Comparison of ENCODE assay signal across 8 cellular contexts in the genomic region with DNA sequence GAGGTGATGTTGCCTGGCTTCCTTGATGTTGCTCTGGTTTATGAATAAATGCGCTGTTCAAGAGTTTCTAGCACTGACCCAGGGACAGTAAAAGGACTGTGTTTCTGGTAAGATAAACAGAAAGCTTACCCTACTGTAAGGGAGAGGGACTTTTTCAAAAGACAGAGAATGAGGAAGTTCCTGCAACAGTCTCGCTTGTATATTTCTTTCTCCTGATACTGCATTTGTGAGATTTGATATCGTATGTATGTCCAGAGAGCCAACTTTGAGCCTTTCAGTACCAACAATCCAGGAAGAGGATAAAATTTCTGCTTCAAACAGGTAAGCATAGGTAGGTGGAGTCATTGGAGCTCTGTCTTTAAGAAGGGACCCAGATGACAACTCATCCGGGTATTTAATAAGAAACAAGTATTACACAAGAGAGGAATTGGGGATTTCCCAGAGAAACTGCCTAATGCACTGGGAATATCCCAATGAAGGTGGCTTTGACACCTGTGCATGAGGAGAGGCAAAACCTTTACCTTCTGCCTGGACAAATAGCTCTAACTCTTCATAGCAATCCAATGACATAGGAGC. TPM values are rescaled to one million over a fixed set of nuclear protein-coding genes. Genes with fewer than 3 reads are reported as not detected.
DNase-seq lines count a peak whose midpoint lies in the region; ATAC-seq, FAIRE-seq and TF ChIP-seq lines count a peak whose summit lies in the region.
"Had no signal": no experiment of that assay in that cellular context is flagged by ENCODE, and none has a peak within 500 bp of the region (broad histone marks: within the 10 kb centered on the region; RNA-seq: fewer than 3 reads in every experiment).

No MANE protein-coding gene starts in this region.

- CTCF ChIA-PET in activated B cell treated with CpG ODN at 0.5 μM for 24 hours (lab: Charles Lee) (interaction anchor here (0.9 to 2.3 kb wide), 6 partner anchors 9 to 132 kb away, joined by 3 to 17 read pairs (median 4); a partner anchor contains a TSS), WTC11 (lab: Charles Lee) (no interaction called here)

- intact Hi-C loops in activated B cell treated with CpG ODN at 0.5 μM for 24 hours (cut with micrococcal nuclease) = loop anchor here (1.0 to 10.0 kb wide), 6 partner anchors 13 to 1553 kb away; a partner anchor contains a TSS

- DNase-seq in GM19239 (ENCODE audit: insufficient read length, low spot score) = no peak
- DNase-seq in activated B cell treated with CpG ODN at 0.5 μM for 24 hours = no peak
- peak; percentile 41 for DNase-seq in renal cortical epithelial cell (ENCODE audit: low read depth)
- no peak for DNase-seq in EL
- no peak for DNase-seq in activated CD8-positive, alpha-beta memory T cell treated with anti-CD3 and anti-CD28 coated beads, Interleukin-2, amount 50 U/mL, for 4 hours
- no peak for DNase-seq in WTC11 (ENCODE audit: low spot score)

- peak; percentile 19 for ATAC-seq in HG03025 (IDR thresholded peaks at IDR 0.05; ENCODE audit: low FRiP score, unreplicated experiment)
- peak; percentile 33 for ATAC-seq in activated B cell treated with CpG ODN at 0.5 μM for 24 hours (ENCODE audit: low read depth)
- no peak for ATAC-seq in WTC11

- H3K27me3 Mint-ChIP-seq in activated B cell treated with CpG ODN at 0.5 μM for 24 hours (no peaks in the 10 kb centered on the region), WTC11 (ENCODE audit: low read depth) (no peaks in the 10 kb centered on the region)

- POLR2A ChIA-PET in activated B cell treated with CpG ODN at 0.5 μM for 24 hours (lab: Charles Lee) = interaction anchor here (0.6 to 2.9 kb wide), 20 partner anchors 8 to 1674 kb away, joined by 3 to 75 read pairs (median 6); a partner anchor contains a TSS
- POLR2A ChIA-PET in WTC11 (lab: Charles Lee) = no interaction called here

- no peaks in the 10 kb centered on the region for H3K9me3 Mint-ChIP-seq in activated B cell treated with CpG ODN at 0.5 μM for 24 hours
- no peaks in the 10 kb centered on the region for H3K9me3 Mint-ChIP-seq in WTC11

- H3K27ac Mint-ChIP-seq in activated B cell treated with CpG ODN at 0.5 μM for 24 hours (peak overlapping the region; percentile 88), WTC11 (no peak overlapping the region)

- peak; percentile 98 for FAIRE-seq in GM19239 (lab: Jason Lieb, UNC)
- FAIRE-seq: kidney had no signal

- H3K36me3 Mint-ChIP-seq in activated B cell treated with CpG ODN at 0.5 μM for 24 hours (ENCODE audit: low read depth) = peaks cover 41% of the 10 kb centered on the region
- H3K36me3 Mint-ChIP-seq in WTC11 = no peaks in the 10 kb centered on the region

- H3K4me3 Mint-ChIP-seq in activated B cell treated with CpG ODN at 0.5 μM for 24 hours = peak overlapping the region; percentile 89
- H3K4me3 Mint-ChIP-seq in WTC11 = no peak overlapping the region

- H3K4me1 Mint-ChIP-seq in activated B cell treated with CpG ODN at 0.5 μM for 24 hours (peaks cover 77% of the 10 kb centered on the region), WTC11 (peaks cover 10% of the 10 kb centered on the region)

- TF ChIP-seq CTCF in activated B cell treated with CpG ODN at 0.5 μM for 24 hours (IDR thresholded peaks at IDR 0.05) (no peak), WTC11 (IDR thresholded peaks at IDR 0.05) (no peak)

TF ChIP-seq in WTC11, 78 proteins besides CTCF, POLR2A, EP300 and RAD21:
- TF ChIP-seq, protein P1, sequence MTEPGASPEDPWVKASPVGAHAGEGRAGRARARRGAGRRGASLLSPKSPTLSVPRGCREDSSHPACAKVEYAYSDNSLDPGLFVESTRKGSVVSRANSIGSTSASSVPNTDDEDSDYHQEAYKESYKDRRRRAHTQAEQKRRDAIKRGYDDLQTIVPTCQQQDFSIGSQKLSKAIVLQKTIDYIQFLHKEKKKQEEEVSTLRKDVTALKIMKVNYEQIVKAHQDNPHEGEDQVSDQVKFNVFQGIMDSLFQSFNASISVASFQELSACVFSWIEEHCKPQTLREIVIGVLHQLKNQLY (CRISPR knock-in tag; IDR thresholded peaks at IDR 0.05) = no peak
- TF ChIP-seq, protein P2, sequence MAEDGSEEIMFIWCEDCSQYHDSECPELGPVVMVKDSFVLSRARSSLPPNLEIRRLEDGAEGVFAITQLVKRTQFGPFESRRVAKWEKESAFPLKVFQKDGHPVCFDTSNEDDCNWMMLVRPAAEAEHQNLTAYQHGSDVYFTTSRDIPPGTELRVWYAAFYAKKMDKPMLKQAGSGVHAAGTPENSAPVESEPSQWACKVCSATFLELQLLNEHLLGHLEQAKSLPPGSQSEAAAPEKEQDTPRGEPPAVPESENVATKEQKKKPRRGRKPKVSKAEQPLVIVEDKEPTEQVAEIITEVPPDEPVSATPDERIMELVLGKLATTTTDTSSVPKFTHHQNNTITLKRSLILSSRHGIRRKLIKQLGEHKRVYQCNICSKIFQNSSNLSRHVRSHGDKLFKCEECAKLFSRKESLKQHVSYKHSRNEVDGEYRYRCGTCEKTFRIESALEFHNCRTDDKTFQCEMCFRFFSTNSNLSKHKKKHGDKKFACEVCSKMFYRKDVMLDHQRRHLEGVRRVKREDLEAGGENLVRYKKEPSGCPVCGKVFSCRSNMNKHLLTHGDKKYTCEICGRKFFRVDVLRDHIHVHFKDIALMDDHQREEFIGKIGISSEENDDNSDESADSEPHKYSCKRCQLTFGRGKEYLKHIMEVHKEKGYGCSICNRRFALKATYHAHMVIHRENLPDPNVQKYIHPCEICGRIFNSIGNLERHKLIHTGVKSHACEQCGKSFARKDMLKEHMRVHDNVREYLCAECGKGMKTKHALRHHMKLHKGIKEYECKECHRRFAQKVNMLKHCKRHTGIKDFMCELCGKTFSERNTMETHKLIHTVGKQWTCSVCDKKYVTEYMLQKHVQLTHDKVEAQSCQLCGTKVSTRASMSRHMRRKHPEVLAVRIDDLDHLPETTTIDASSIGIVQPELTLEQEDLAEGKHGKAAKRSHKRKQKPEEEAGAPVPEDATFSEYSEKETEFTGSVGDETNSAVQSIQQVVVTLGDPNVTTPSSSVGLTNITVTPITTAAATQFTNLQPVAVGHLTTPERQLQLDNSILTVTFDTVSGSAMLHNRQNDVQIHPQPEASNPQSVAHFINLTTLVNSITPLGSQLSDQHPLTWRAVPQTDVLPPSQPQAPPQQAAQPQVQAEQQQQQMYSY (CRISPR knock-in tag; IDR thresholded peaks at IDR 0.05) = no peak
- TF ChIP-seq TP53 (CRISPR knock-in tag; IDR thresholded peaks at IDR 0.05) (no peak), NFATC4 (CRISPR knock-in tag; IDR thresholded peaks at IDR 0.05) (no peak), JUN (CRISPR knock-in tag; IDR thresholded peaks at IDR 0.05) (no peak), OVOL2 (CRISPR knock-in tag; IDR thresholded peaks at IDR 0.05; ENCODE audit: borderline replicate concordance) (no peak), GRHL2 (CRISPR knock-in tag; IDR thresholded peaks at IDR 0.05; ENCODE audit: insufficient replicate concordance, severe bottlenecking) (no peak), NR1H2 (CRISPR knock-in tag; IDR thresholded peaks at IDR 0.05) (no peak), ZNF416 (CRISPR knock-in tag; IDR thresholded peaks at IDR 0.05) (no peak), ZNF423 (CRISPR knock-in tag; IDR thresholded peaks at IDR 0.05) (no peak), NFE2L1 (CRISPR knock-in tag; IDR thresholded peaks at IDR 0.05) (no peak)
- TF ChIP-seq, protein P3, sequence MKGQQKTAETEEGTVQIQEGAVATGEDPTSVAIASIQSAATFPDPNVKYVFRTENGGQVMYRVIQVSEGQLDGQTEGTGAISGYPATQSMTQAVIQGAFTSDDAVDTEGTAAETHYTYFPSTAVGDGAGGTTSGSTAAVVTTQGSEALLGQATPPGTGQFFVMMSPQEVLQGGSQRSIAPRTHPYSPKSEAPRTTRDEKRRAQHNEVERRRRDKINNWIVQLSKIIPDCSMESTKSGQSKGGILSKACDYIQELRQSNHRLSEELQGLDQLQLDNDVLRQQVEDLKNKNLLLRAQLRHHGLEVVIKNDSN (CRISPR knock-in tag; IDR thresholded peaks at IDR 0.05) = no peak
- TF ChIP-seq, protein P4, sequence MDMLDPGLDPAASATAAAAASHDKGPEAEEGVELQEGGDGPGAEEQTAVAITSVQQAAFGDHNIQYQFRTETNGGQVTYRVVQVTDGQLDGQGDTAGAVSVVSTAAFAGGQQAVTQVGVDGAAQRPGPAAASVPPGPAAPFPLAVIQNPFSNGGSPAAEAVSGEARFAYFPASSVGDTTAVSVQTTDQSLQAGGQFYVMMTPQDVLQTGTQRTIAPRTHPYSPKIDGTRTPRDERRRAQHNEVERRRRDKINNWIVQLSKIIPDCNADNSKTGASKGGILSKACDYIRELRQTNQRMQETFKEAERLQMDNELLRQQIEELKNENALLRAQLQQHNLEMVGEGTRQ (CRISPR knock-in tag; IDR thresholded peaks at IDR 0.05) = no peak
- TF ChIP-seq, protein P5, sequence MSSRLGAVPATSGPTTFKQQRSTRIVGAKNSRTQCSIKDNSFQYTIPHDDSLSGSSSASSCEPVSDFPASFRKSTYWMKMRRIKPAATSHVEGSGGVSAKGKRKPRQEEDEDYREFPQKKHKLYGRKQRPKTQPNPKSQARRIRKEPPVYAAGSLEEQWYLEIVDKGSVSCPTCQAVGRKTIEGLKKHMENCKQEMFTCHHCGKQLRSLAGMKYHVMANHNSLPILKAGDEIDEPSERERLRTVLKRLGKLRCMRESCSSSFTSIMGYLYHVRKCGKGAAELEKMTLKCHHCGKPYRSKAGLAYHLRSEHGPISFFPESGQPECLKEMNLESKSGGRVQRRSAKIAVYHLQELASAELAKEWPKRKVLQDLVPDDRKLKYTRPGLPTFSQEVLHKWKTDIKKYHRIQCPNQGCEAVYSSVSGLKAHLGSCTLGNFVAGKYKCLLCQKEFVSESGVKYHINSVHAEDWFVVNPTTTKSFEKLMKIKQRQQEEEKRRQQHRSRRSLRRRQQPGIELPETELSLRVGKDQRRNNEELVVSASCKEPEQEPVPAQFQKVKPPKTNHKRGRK (CRISPR knock-in tag; IDR thresholded peaks at IDR 0.05; ENCODE audit: borderline replicate concordance) = no peak
- TF ChIP-seq, protein P6, sequence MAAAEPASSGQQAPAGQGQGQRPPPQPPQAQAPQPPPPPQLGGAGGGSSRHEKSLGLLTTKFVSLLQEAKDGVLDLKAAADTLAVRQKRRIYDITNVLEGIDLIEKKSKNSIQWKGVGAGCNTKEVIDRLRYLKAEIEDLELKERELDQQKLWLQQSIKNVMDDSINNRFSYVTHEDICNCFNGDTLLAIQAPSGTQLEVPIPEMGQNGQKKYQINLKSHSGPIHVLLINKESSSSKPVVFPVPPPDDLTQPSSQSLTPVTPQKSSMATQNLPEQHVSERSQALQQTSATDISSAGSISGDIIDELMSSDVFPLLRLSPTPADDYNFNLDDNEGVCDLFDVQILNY (CRISPR knock-in tag; IDR thresholded peaks at IDR 0.05) = no peak

RNA-seq across cellular contexts. Expression of a gene that starts 0.8 kb away (rescaled TPM):
- total RNA-seq in activated B cell treated with CpG ODN at 0.5 μM for 24 hours (137 and 144 TPM in 2 replicates), renal cortical epithelial cell (3.4 and 82.3 TPM in 2 replicates), WTC11 (2021) (0.07 TPM in 1 of 3 replicates, not detected in the others)
